ENCODE assay signal across 10 cellular contexts in the genomic region with DNA sequence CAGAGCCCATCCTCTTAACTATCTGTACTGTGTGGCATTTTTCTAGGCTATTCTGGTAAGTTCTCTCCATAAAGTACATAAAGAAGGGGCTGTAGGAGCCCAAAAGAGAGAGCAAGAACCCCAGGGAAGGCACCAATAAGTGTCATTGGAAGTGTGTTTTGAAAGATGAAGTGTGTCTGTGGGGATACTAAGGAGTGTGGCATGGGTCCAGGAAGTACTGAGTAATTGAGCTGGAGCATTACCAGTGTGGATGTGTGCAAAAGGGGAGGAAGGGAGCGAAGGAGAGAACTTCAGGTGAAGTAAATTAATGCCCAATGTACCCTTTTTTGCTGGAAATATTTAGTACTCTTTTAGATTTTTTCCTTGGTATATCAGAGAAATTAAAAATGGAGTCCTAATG.
A peak's percentile ranks its signal among the peaks of the same experiment; 100 is the strongest.
DNase-seq lines count a peak whose midpoint lies in the region; ATAC-seq and TF ChIP-seq lines count a peak whose summit lies in the region.
"Had no signal": no experiment of that assay in that cellular context is flagged by ENCODE, and none has a peak within 500 bp of the region (broad histone marks: within the 10 kb centered on the region; RNA-seq: fewer than 3 reads in every experiment).

No MANE protein-coding gene starts in this region.

- H3K27ac ChIP-seq in SU-DHL-6 (ENCODE audit: low read depth, low read length) (peak overlapping the region; percentile 84), smooth muscle cell (ENCODE audit: low read depth) (peak overlapping the region; percentile 61)

- DNase-seq in T-helper 1 cell (no peak), fibroblast of peridontal ligament (ENCODE audit: extremely low read depth) (peak; percentile 53), smooth muscle cell (lab: John Stamatoyannopoulos, UW; ENCODE audit: unreplicated experiment) (no peak), Kasumi-1 (lab: John Stamatoyannopoulos, UW) (no peak), foreskin melanocyte (no peak)
- DNase-seq: stimulated activated CD4-positive, alpha-beta T cell treated with anti-CD3 and anti-CD28 coated beads, Interleukin-4, amount 100 ng/mL, for 1 hour had no signal

- H3K27ac Mint-ChIP-seq in T-helper 1 cell treated with Interleukin-12 subunit alpha and Interleukin-12 subunit beta and Interleukin-4 antibody, amounts not matched to agents 30 μg/mL and 1 μg/mL, for 36 hours: peak overlapping the region; percentile 38

- H4K20me1 ChIP-seq in SU-DHL-6 (ENCODE audit: low read depth, low read length) (no peaks in the 10 kb centered on the region), smooth muscle cell (ENCODE audit: low read depth) (no peaks in the 10 kb centered on the region)

- TF ChIP-seq CTCF in SU-DHL-6 (IDR thresholded peaks at IDR 0.05; ENCODE audit: insufficient read depth, low read length, poor library complexity, severe bottlenecking) (no peak), smooth muscle cell (IDR thresholded peaks at IDR 0.05; ENCODE audit: borderline replicate concordance, insufficient read depth, poor library complexity, severe bottlenecking) (no peak)

- H3K79me2 ChIP-seq in SU-DHL-6 (ENCODE audit: insufficient read depth, low read length) (peaks cover 76% of the 10 kb centered on the region), smooth muscle cell (ENCODE audit: low read depth) (no peaks in the 10 kb centered on the region)

- no peaks in the 10 kb centered on the region for H3K9me2 ChIP-seq in SU-DHL-6 (replicated peaks; ENCODE audit: insufficient read depth, low read length)

- no peak overlapping the region for H3K4me3 Mint-ChIP-seq in T-helper 1 cell treated with Interleukin-12 subunit alpha and Interleukin-12 subunit beta and Interleukin-4 antibody, amounts not matched to agents 30 μg/mL and 1 μg/mL, for 36 hours

- H2AFZ ChIP-seq in SU-DHL-6 (ENCODE audit: low read depth, low read length, severe bottlenecking) (no peak overlapping the region), smooth muscle cell (ENCODE audit: low read depth) (no peak overlapping the region)

- H3K9me3 ChIP-seq in SU-DHL-6 (ENCODE audit: insufficient read depth, low read length) (no peaks in the 10 kb centered on the region), smooth muscle cell (replicated peaks; ENCODE audit: low read depth) (no peaks in the 10 kb centered on the region)
- H3K9me3 ChIP-seq: mucosa of descending colon had no signal

- H3K27me3 ChIP-seq in SU-DHL-6 (ENCODE audit: low read length): no peaks in the 10 kb centered on the region
- no peaks in the 10 kb centered on the region for H3K27me3 ChIP-seq in smooth muscle cell (ENCODE audit: low read depth)

- H3K36me3 Mint-ChIP-seq in T-helper 1 cell treated with Interleukin-12 subunit alpha and Interleukin-12 subunit beta and Interleukin-4 antibody, amounts not matched to agents 30 μg/mL and 1 μg/mL, for 36 hours (ENCODE audit: low read depth): peaks cover 34% of the 10 kb centered on the region

- H3K27me3 Mint-ChIP-seq in T-helper 1 cell treated with Interleukin-12 subunit alpha and Interleukin-12 subunit beta and Interleukin-4 antibody, amounts not matched to agents 30 μg/mL and 1 μg/mL, for 36 hours (ENCODE audit: low read depth): no peaks in the 10 kb centered on the region

- H3F3A ChIP-seq in SU-DHL-6 (ENCODE audit: insufficient read depth) (peaks cover 75% of the 10 kb centered on the region), smooth muscle cell (ENCODE audit: low read depth) (peaks cover 6% of the 10 kb centered on the region)

- peaks cover 29% of the 10 kb centered on the region for H3K36me3 ChIP-seq in SU-DHL-6 (ENCODE audit: low read length)
- no peaks in the 10 kb centered on the region for H3K36me3 ChIP-seq in smooth muscle cell (ENCODE audit: low read depth)

- H3K4me1 ChIP-seq in smooth muscle cell (ENCODE audit: low read depth): no peaks in the 10 kb centered on the region

- H3K4me2 ChIP-seq in SU-DHL-6 (ENCODE audit: low read depth, low read length, poor library complexity, severe bottlenecking) (no peak overlapping the region), smooth muscle cell (no peak overlapping the region)

- ATAC-seq in GM21423 (IDR thresholded peaks at IDR 0.05; ENCODE audit: unreplicated experiment): no peak
- ATAC-seq: mucosa of descending colon had no signal

- no peak overlapping the region for H3K9ac ChIP-seq in SU-DHL-6 (ENCODE audit: low read length)
- H3K9ac ChIP-seq in smooth muscle cell (ENCODE audit: low read depth): no peak overlapping the region

- no peaks in the 10 kb centered on the region for H3K9me3 Mint-ChIP-seq in T-helper 1 cell treated with Interleukin-12 subunit alpha and Interleukin-12 subunit beta and Interleukin-4 antibody, amounts not matched to agents 30 μg/mL and 1 μg/mL, for 36 hours

- no peak overlapping the region for H3K4me3 ChIP-seq in SU-DHL-6 (ENCODE audit: insufficient read depth, low read length, poor library complexity, severe bottlenecking)
- H3K4me3 ChIP-seq in smooth muscle cell: no peak overlapping the region
- H3K4me3 ChIP-seq: mucosa of descending colon had no signal

- 96% methylated on average over 1 of the region's 1 CpG for WGBS in smooth muscle cell (ENCODE audit: low lambda C conversion rate)

- peaks cover 41% of the 10 kb centered on the region for H3K4me1 Mint-ChIP-seq in T-helper 1 cell treated with Interleukin-12 subunit alpha and Interleukin-12 subunit beta and Interleukin-4 antibody, amounts not matched to agents 30 μg/mL and 1 μg/mL, for 36 hours (ENCODE audit: low read depth)
